In genomic region chr5:12759377-12759776, GRCh38 we compare ENCODE assay signal across 23 cellular contexts.
"Had no signal": no experiment of that assay in that cellular context is flagged by ENCODE, and none has a peak within 500 bp of the region (broad histone marks: within the 10 kb centered on the region; RNA-seq: fewer than 3 reads in every experiment).

No MANE protein-coding gene starts in this region.

- H3K27ac ChIP-seq: coronary artery, dorsolateral prefrontal cortex, esophagus muscularis mucosa, foreskin keratinocyte, gastroesophageal sphincter, heart left ventricle, hepatocyte, left lung, lower lobe of right lung had no signal

- H3K9me3 ChIP-seq: esophagus muscularis mucosa, gastroesophageal sphincter, heart left ventricle, lower lobe of right lung had no signal

- FAIRE-seq: colon, endothelial cell of umbilical vein, frontal cortex, islet of Langerhans, keratinocyte had no signal

- H3K36me3 ChIP-seq: esophagus muscularis mucosa, gastroesophageal sphincter, heart left ventricle, left lung, lower lobe of right lung had no signal

- H3K27me3 ChIP-seq: dorsolateral prefrontal cortex, esophagus muscularis mucosa, foreskin keratinocyte, gastroesophageal sphincter, heart left ventricle, hepatocyte, left lung had no signal

- H3K4me1 Mint-ChIP-seq: mesothelial cell of epicardium, naive B cell had no signal

- H2AFZ ChIP-seq: hepatocyte had no signal

- ATAC-seq: foreskin keratinocyte, gastroesophageal sphincter, heart left ventricle, left cardiac atrium, left lung, left ventricle myocardium superior, lower lobe of right lung, mucosa of descending colon had no signal

- DNase-seq: dermis blood vessel endothelial cell; dorsolateral prefrontal cortex; effector CD4-positive, alpha-beta T cell; effector memory CD4-positive, alpha-beta T cell; foreskin keratinocyte; heart left ventricle; left cardiac atrium; left lung; left ventricle myocardium superior; lower lobe of right lung; mesenchymal stem cell; mucosa of descending colon; naive B cell had no signal

- H3K27me3 Mint-ChIP-seq: naive B cell had no signal

- H3K4me2 ChIP-seq: hepatocyte had no signal

- H3K4me3 Mint-ChIP-seq: mesothelial cell of epicardium, naive B cell had no signal

- H3K4me3 ChIP-seq: coronary artery, dorsolateral prefrontal cortex, esophagus muscularis mucosa, gastroesophageal sphincter, heart left ventricle, hepatocyte, left lung, lower lobe of right lung, mucosa of descending colon had no signal

- H3K27ac Mint-ChIP-seq: mesothelial cell of epicardium, naive B cell had no signal

- H3K9me3 Mint-ChIP-seq: mesothelial cell of epicardium had no signal

- H3K36me3 Mint-ChIP-seq: mesothelial cell of epicardium, naive B cell had no signal

- H3K4me1 ChIP-seq: esophagus muscularis mucosa, foreskin keratinocyte, gastroesophageal sphincter, heart left ventricle, left lung, lower lobe of right lung had no signal

- H3K79me2 ChIP-seq: hepatocyte had no signal
